8 cellular contexts compared by ENCODE assay signal in genomic region chr19:6110360-6110977, GRCh38. TPM values are rescaled to one million over a fixed set of nuclear protein-coding genes. Genes with fewer than 3 reads are reported as not detected.
DNase-seq lines count a peak whose midpoint lies in the region; ATAC-seq and TF ChIP-seq lines count a peak whose summit lies in the region.

TSS of gene RFX2 (minus strand) at chr19:6110500. CDS start at chr19:6047496, 63,004 bp downstream.

- H3K4me3 ChIP-seq in prostate gland: peak within 1 kb of the TSS; percentile 46 to 49
- H3K4me3 ChIP-seq in urinary bladder (ENCODE audit: low read depth, low read length): peak within 1 kb of the TSS; percentile 74

- peak within 1 kb of the TSS; percentile 84 for H3K27ac Mint-ChIP-seq in T-helper 1 cell treated with Interleukin-12 subunit alpha and Interleukin-12 subunit beta and Interleukin-4 antibody, amounts not matched to agents 30 μg/mL and 1 μg/mL, for 36 hours

- peak within 1 kb of the TSS; percentile 90 for H3K4me3 Mint-ChIP-seq in T-helper 1 cell treated with Interleukin-12 subunit alpha and Interleukin-12 subunit beta and Interleukin-4 antibody, amounts not matched to agents 30 μg/mL and 1 μg/mL, for 36 hours

- peak; percentile 65 for TF ChIP-seq POLR2A in prostate gland (IDR thresholded peaks at IDR 0.05)

- H3K4me1 Mint-ChIP-seq in T-helper 1 cell treated with Interleukin-12 subunit alpha and Interleukin-12 subunit beta and Interleukin-4 antibody, amounts not matched to agents 30 μg/mL and 1 μg/mL, for 36 hours (ENCODE audit: low read depth): peaks cover 22% of the 10 kb centered on the region

- H3K36me3 Mint-ChIP-seq in T-helper 1 cell treated with Interleukin-12 subunit alpha and Interleukin-12 subunit beta and Interleukin-4 antibody, amounts not matched to agents 30 μg/mL and 1 μg/mL, for 36 hours (ENCODE audit: low read depth): peaks cover 2% of the 10 kb centered on the region

- no peaks in the 10 kb centered on the region for H3K9me3 ChIP-seq in prostate gland

- peak; percentile 90 for DNase-seq in NCI-H1694 treated with DMSO at 0.1 percent for 48 hours (lab: John Stamatoyannopoulos, UW)
- DNase-seq in amygdala (lab: John Stamatoyannopoulos, UW): peak in 55 of 56 donors; percentile 59 to 99 (median 96)
- DNase-seq in left ventricle myocardium superior: peak; percentile 100
- peak; percentile 99 for DNase-seq in prostate gland (ENCODE audit: low spot score)

- intact Hi-C loops in left ventricle myocardium superior (cut with micrococcal nuclease) (no loop called here), prostate gland (cut with DNase I) (loop anchor here (1.0 kb wide), 1 partner anchor 53 kb away; no protein-coding TSS in a partner anchor)

- no peaks in the 10 kb centered on the region for H3K36me3 ChIP-seq in prostate gland
- no peaks in the 10 kb centered on the region for H3K36me3 ChIP-seq in urinary bladder (ENCODE audit: insufficient read depth)

- no peaks in the 10 kb centered on the region for H3K9me3 Mint-ChIP-seq in T-helper 1 cell treated with Interleukin-12 subunit alpha and Interleukin-12 subunit beta and Interleukin-4 antibody, amounts not matched to agents 30 μg/mL and 1 μg/mL, for 36 hours

- H3K27me3 ChIP-seq in prostate gland (replicated peaks; ENCODE audit: insufficient read depth): no peaks in the 10 kb centered on the region

- ATAC-seq in GM18502 (IDR thresholded peaks at IDR 0.05; ENCODE audit: poor library complexity, unreplicated experiment) (peak; percentile 94), HG02938 (IDR thresholded peaks at IDR 0.05; ENCODE audit: unreplicated experiment) (peak; percentile 87), left ventricle myocardium superior (peak; percentile 99)

- peak in 1 of 4 experiments; percentile 27 for TF ChIP-seq CTCF in prostate gland (IDR thresholded peaks at IDR 0.05)

- peak within 1 kb of the TSS; percentile 78 to 79 for H3K27ac ChIP-seq in prostate gland
- no peak within 1 kb of the TSS for H3K27ac ChIP-seq in urinary bladder (ENCODE audit: low read depth)

- peaks cover 19% of the 10 kb centered on the region for H3K27me3 Mint-ChIP-seq in T-helper 1 cell treated with Interleukin-12 subunit alpha and Interleukin-12 subunit beta and Interleukin-4 antibody, amounts not matched to agents 30 μg/mL and 1 μg/mL, for 36 hours (ENCODE audit: low read depth)

- under 1% methylated on average over 55 of the region's 75 CpGs for WGBS in prostate gland
- WGBS in urinary bladder: under 1% methylated on average over 75 of the region's 75 CpGs

- H3K4me1 ChIP-seq in prostate gland (replicated peaks) (no peaks in the 10 kb centered on the region), urinary bladder (ENCODE audit: insufficient read depth) (no peaks in the 10 kb centered on the region)

RNA-seq across cellular contexts. Expression of gene RFX2, which starts in this region (rescaled TPM):
- total RNA-seq in left ventricle myocardium superior (4.8 TPM), prostate gland (10 to 100 TPM; 13.4 to 25.3 TPM), urinary bladder (13.4 TPM)
- polyA plus RNA-seq in urinary bladder: 12.8 TPM
